Comparison of ENCODE assay signal across 27 cellular contexts in genomic region chr11:2870955-2871720, GRCh38. TPM values are rescaled to one million over a fixed set of nuclear protein-coding genes. Genes with fewer than 3 reads are reported as not detected.
DNase-seq lines count a peak whose midpoint lies in the region; ATAC-seq, FAIRE-seq and TF ChIP-seq lines count a peak whose summit lies in the region.
"Had no signal": no experiment of that assay in that cellular context is flagged by ENCODE, and none has a peak within 500 bp of the region (broad histone marks: within the 10 kb centered on the region; RNA-seq: fewer than 3 reads in every experiment).

No MANE protein-coding gene starts in this region.

- H3K27ac ChIP-seq in GM23338 (ENCODE audit: low read depth): no peak overlapping the region
- no peak overlapping the region for H3K27ac ChIP-seq in coronary artery
- H3K27ac ChIP-seq: cardiac muscle cell, left ventricle myocardium inferior, RWPE1, upper lobe of right lung, VCaP had no signal

- H3K79me2 ChIP-seq in GM23338 (replicated peaks; ENCODE audit: insufficient read depth) (no peaks in the 10 kb centered on the region), Loucy (ENCODE audit: insufficient read depth, low read length) (no peaks in the 10 kb centered on the region)

- H3K27ac Mint-ChIP-seq in GM23338: no peak overlapping the region
- peak overlapping the region; percentile 9 for H3K27ac Mint-ChIP-seq in central memory CD8-positive, alpha-beta T cell (ENCODE audit: low read depth)
- H3K27ac Mint-ChIP-seq: activated CD4-positive, alpha-beta T cell treated with anti-CD3 and anti-CD28 coated beads, Interleukin-2, amount 10 ng/mL, durations not matched to agents 24 days and 14 days; activated naive CD8-positive, alpha-beta T cell treated with anti-CD3 and anti-CD28 coated beads for 36 hours; CD4-positive, CD25-positive, alpha-beta regulatory T cell; dendritic cell treated with granulocyte-macrophage colony-stimulating factor and Interleukin-4, amounts not matched to agents 40 ng/mL and 50 ng/mL, for 4 days; IgD-negative memory B cell had no signal

- peaks cover 9% of the 10 kb centered on the region; the same call in 1 of the 3 replicates for H3K36me3 Mint-ChIP-seq in GM23338 (ENCODE audit: low read depth)
- peaks cover 2% of the 10 kb centered on the region for H3K36me3 Mint-ChIP-seq in central memory CD8-positive, alpha-beta T cell (ENCODE audit: insufficient read depth)
- H3K36me3 Mint-ChIP-seq: activated naive CD8-positive, alpha-beta T cell treated with anti-CD3 and anti-CD28 coated beads for 36 hours; CD4-positive, CD25-positive, alpha-beta regulatory T cell; IgD-negative memory B cell had no signal

- no peaks in the 10 kb centered on the region for H3K36me3 ChIP-seq in GM23338 (ENCODE audit: insufficient read depth)
- H3K36me3 ChIP-seq in Loucy (ENCODE audit: insufficient read depth, low read length): no peaks in the 10 kb centered on the region
- H3K36me3 ChIP-seq: cardiac muscle cell, left ventricle myocardium inferior, upper lobe of right lung had no signal

- peaks cover 33% of the 10 kb centered on the region for H3K4me1 ChIP-seq in GM23338 (ENCODE audit: insufficient read depth)
- H3K4me1 ChIP-seq in Loucy (ENCODE audit: insufficient read depth, low read length, poor library complexity, severe bottlenecking): peaks cover 26% of the 10 kb centered on the region

- H3K4me1 Mint-ChIP-seq in GM23338: peaks cover 34% of the 10 kb centered on the region
- H3K4me1 Mint-ChIP-seq in central memory CD8-positive, alpha-beta T cell: peaks cover 8% of the 10 kb centered on the region

- H4K20me1 ChIP-seq in GM23338 (replicated peaks; ENCODE audit: insufficient read depth): no peaks in the 10 kb centered on the region
- H4K20me1 ChIP-seq in Loucy (ENCODE audit: insufficient read depth, low read length, poor library complexity, severe bottlenecking): no peaks in the 10 kb centered on the region

- H3K9ac ChIP-seq in Loucy (ENCODE audit: low read depth, low read length, poor library complexity, severe bottlenecking): peak overlapping the region; percentile 62

- peaks cover 77% of the 10 kb centered on the region for H3K27me3 ChIP-seq in GM23338 (ENCODE audit: insufficient read depth)
- no peaks in the 10 kb centered on the region for H3K27me3 ChIP-seq in Loucy (ENCODE audit: insufficient read depth, low read length, poor library complexity, severe bottlenecking)

- H3K4me3 ChIP-seq in GM23338 (no peak overlapping the region), Loucy (ENCODE audit: low read length, poor library complexity, severe bottlenecking) (peak overlapping the region; percentile 26), coronary artery (no peak overlapping the region)
- H3K4me3 ChIP-seq: cardiac muscle cell, GM12878, left ventricle myocardium inferior, upper lobe of right lung had no signal

- H3K4me2 ChIP-seq in GM23338: peak overlapping the region; percentile 48
- H3K4me2 ChIP-seq in Loucy (ENCODE audit: low read depth, low read length, poor library complexity, severe bottlenecking): peak overlapping the region; percentile 59

- DNase-seq in GM23338 (ENCODE audit: low spot score) (peak; percentile 39), retina (peak; percentile 47), omental fat pad (ENCODE audit: low spot score) (no peak), urothelium cell line (ENCODE audit: low spot score) (no peak), coronary artery (ENCODE audit: low spot score) (no peak)
- no peak for DNase-seq in central memory CD8-positive, alpha-beta T cell (ENCODE audit: low spot score in 2 of 2)
- DNase-seq: activated CD4-positive, alpha-beta T cell treated with anti-CD3 and anti-CD28 coated beads, Interleukin-2, amount 10 ng/mL, durations not matched to agents 24 days and 14 days; activated effector memory CD4-positive, alpha-beta T cell treated with anti-CD3 and anti-CD28 coated beads, Interleukin-2, amount 50 U/mL, for 16 hours; activated naive CD8-positive, alpha-beta T cell treated with anti-CD3 and anti-CD28 coated beads for 36 hours; activated T-cell treated with anti-CD3 and anti-CD28 coated beads, Interleukin-2, amount 50 U/mL, for 1 hour; aorta; CD4-positive, CD25-positive, alpha-beta regulatory T cell; left ventricle myocardium inferior; NCI-H2081; NCI-H345; NCI-H774; T-helper 2 cell; upper lobe of right lung had no signal

- H3K9me3 ChIP-seq in Loucy (ENCODE audit: insufficient read depth, low read depth, low read length): 0 out of 2 replicates have a peak, but pooled peaks cover 3% of the 10 kb centered on the region
- H3K9me3 ChIP-seq: upper lobe of right lung had no signal

- peak overlapping the region; percentile 3; the same call in 1 of the 3 replicates for H3K4me3 Mint-ChIP-seq in GM23338
- H3K4me3 Mint-ChIP-seq in central memory CD8-positive, alpha-beta T cell: no peak overlapping the region
- H3K4me3 Mint-ChIP-seq: activated CD4-positive, alpha-beta T cell treated with anti-CD3 and anti-CD28 coated beads, Interleukin-2, amount 10 ng/mL, durations not matched to agents 24 days and 14 days; activated naive CD8-positive, alpha-beta T cell treated with anti-CD3 and anti-CD28 coated beads for 36 hours; dendritic cell treated with granulocyte-macrophage colony-stimulating factor and Interleukin-4, amounts not matched to agents 40 ng/mL and 50 ng/mL, for 4 days; IgD-negative memory B cell had no signal

- no peak for FAIRE-seq in urothelium cell line (lab: Jason Lieb, UNC)
- FAIRE-seq: D721Med, endometrium, GM12878 had no signal

- H3K9me2 ChIP-seq in GM23338 (ENCODE audit: insufficient read depth): no peaks in the 10 kb centered on the region
- no peaks in the 10 kb centered on the region for H3K9me2 ChIP-seq in Loucy (replicated peaks; ENCODE audit: low read depth, low read length)

- peaks cover 64% of the 10 kb centered on the region for H3K27me3 Mint-ChIP-seq in GM23338 (ENCODE audit: insufficient read depth, low read depth, poor library complexity)
- peaks cover 40% of the 10 kb centered on the region for H3K27me3 Mint-ChIP-seq in central memory CD8-positive, alpha-beta T cell

- H2AFZ ChIP-seq in GM23338: peak overlapping the region; percentile 47; the same call in 1 of the 2 replicates
- H2AFZ ChIP-seq in Loucy (ENCODE audit: low read length): peak overlapping the region; percentile 52; the same call in 1 of the 2 replicates

- no peak for TF ChIP-seq CTCF in GM23338 (conservative IDR thresholded peaks at IDR 0.05; ENCODE audit: low read depth in 2 of 2)
- no peak for TF ChIP-seq CTCF in Loucy (conservative IDR thresholded peaks at IDR 0.05; ENCODE audit: low read length)
- no peak for TF ChIP-seq CTCF in omental fat pad (IDR thresholded peaks at IDR 0.05)
- TF ChIP-seq CTCF in coronary artery (IDR thresholded peaks at IDR 0.05): no peak

- ATAC-seq in GM23338: peak; percentile 68
- no peak for ATAC-seq in central memory CD8-positive, alpha-beta T cell (replicated peaks; ENCODE audit: extremely low read depth, poor library complexity, severe bottlenecking)
- no peak for ATAC-seq in omental fat pad (ENCODE audit: low FRiP score)
- ATAC-seq: GM12878, upper lobe of right lung had no signal

- H3F3A ChIP-seq in GM23338 (replicated peaks; ENCODE audit: low read depth): peaks cover 19% of the 10 kb centered on the region; the same call in 1 of the 2 replicates
- H3F3A ChIP-seq in Loucy (ENCODE audit: low read depth): no peaks in the 10 kb centered on the region

- peaks cover 25% of the 10 kb centered on the region for H3K9me3 Mint-ChIP-seq in GM23338
- H3K9me3 Mint-ChIP-seq in central memory CD8-positive, alpha-beta T cell: no peaks in the 10 kb centered on the region
- H3K9me3 Mint-ChIP-seq: activated CD4-positive, alpha-beta T cell treated with anti-CD3 and anti-CD28 coated beads, Interleukin-2, amount 10 ng/mL, durations not matched to agents 24 days and 14 days; activated naive CD8-positive, alpha-beta T cell treated with anti-CD3 and anti-CD28 coated beads for 36 hours; dendritic cell treated with granulocyte-macrophage colony-stimulating factor and Interleukin-4, amounts not matched to agents 40 ng/mL and 50 ng/mL, for 4 days had no signal

TF ChIP-seq in GM23338, 12 proteins besides CTCF, POLR2A, EP300 and RAD21 (continues in another document):
- no peak for TF ChIP-seq ZNF114 (CRISPR knock-in tag; IDR thresholded peaks at IDR 0.05)
- TF ChIP-seq REST (IDR thresholded peaks at IDR 0.05; ENCODE audit: unreplicated experiment): no peak
- TF ChIP-seq STAT1 (IDR thresholded peaks at IDR 0.05; ENCODE audit: unreplicated experiment): no peak
- TF ChIP-seq EZH2 (IDR thresholded peaks at IDR 0.05; ENCODE audit: low read depth, unreplicated experiment): no peak
- no peak for TF ChIP-seq NANOG (IDR thresholded peaks at IDR 0.05; ENCODE audit: borderline replicate concordance)
- no peak for TF ChIP-seq POLR2AphosphoS5 (IDR thresholded peaks at IDR 0.05; ENCODE audit: low read depth)
- no peak for TF ChIP-seq JUNB (IDR thresholded peaks at IDR 0.05; ENCODE audit: unreplicated experiment)

RNA-seq across cellular contexts. Expression of gene CDKN1C, which starts 14.4 kb away (rescaled TPM):
- total RNA-seq in GM23338 (2014; rRNA removed; shearing (Covaris generic)): 22.2 and 23.5 TPM in 2 replicates
- 19.3 and 23.6 TPM in 2 replicates for polyA plus RNA-seq in GM23338 (2016; fragmentation: Nextera tagmentation; extraction: Ambion mirVana)
- total RNA-seq in omental fat pad: 100 to 1,000 TPM; 111 to 314 (median 138) TPM
- polyA plus RNA-seq: IgD-negative memory B cell had no signal

RNA-seq across cellular contexts. Expression of gene PHLDA2, which starts 58.1 kb away (rescaled TPM):
- 3.8 TPM in 1 of 2 replicates, not detected in the other for total RNA-seq in GM23338 (2014; rRNA removed; shearing (Covaris generic))
- 16.5 and 19.2 TPM in 2 replicates for polyA plus RNA-seq in GM23338 (2016; fragmentation: Nextera tagmentation; extraction: Ambion mirVana)
- 10 to 100 TPM in 1 of 4 donors, 1 to 10 TPM in 2, not detected in 1; 3.8 to 10.2 (median 7.1) TPM for total RNA-seq in omental fat pad
- total RNA-seq: left ventricle myocardium inferior had no signal
- polyA plus RNA-seq: IgD-negative memory B cell had no signal

Comparison
In these comparisons a context has a peak if more than half of its experiments do, and no peak if none do; other contexts are left out.
1. DNase-seq: peak in GM23338 (single experiment) and retina (single experiment); none in central memory CD8-positive, alpha-beta T cell (0 of 2), omental fat pad (single experiment), urothelium cell line (single experiment) and coronary artery (single experiment).